In the genomic region with DNA sequence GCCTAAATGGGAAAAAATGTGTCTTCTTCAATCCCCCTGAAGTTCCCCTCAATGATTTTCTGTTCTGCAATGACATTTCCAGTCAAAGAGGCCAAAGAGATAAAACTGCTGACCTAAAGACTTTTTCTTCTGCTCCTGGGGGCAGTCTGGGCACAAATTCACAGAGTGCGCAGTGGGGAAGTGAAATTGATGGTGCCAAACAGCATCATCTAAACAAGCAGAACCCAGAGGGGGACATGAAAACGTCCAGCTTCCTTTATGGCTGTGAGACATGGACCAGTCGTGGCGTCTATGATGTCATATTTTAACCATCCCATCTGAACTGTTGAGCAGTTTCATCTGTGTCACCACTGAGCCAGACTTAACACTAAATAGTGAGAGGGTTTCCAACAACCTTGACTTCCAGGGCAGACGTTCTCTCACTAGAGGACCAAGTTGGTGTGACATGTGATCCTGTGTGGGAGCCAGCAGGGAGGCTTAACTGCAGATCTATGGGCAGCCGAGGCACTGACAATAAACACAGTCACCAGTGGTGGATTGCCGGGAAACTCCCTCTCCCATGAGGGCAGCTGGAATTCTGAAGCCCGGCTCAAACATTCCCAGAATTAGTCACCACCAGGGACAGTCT, we compare ENCODE assay signal across 10 cellular contexts. TPM values are rescaled to one million over a fixed set of nuclear protein-coding genes. Genes with fewer than 3 reads are reported as not detected.
DNase-seq lines count a peak whose midpoint lies in the region; ATAC-seq, FAIRE-seq and TF ChIP-seq lines count a peak whose summit lies in the region.
"Had no signal": no experiment of that assay in that cellular context is flagged by ENCODE, and none has a peak within 500 bp of the region (broad histone marks: within the 10 kb centered on the region; RNA-seq: fewer than 3 reads in every experiment).

No MANE protein-coding gene starts in this region.

- no peak overlapping the region for H3K9ac ChIP-seq in HepG2 (ENCODE audit: insufficient read depth, low read depth, low read length)

- intact Hi-C loops in HepG2 (cut with micrococcal nuclease; ENCODE audit: unreplicated experiment) (no loop called here), dorsolateral prefrontal cortex (cut with DNase I) (no loop called here)

- no peak overlapping the region for H3K27ac ChIP-seq in ACC112 (ENCODE audit: low read depth, low read length)
- no peak overlapping the region for H3K27ac ChIP-seq in HepG2 (ENCODE audit: extremely low read length, insufficient read depth, low read length)
- H3K27ac ChIP-seq in dorsolateral prefrontal cortex = peak overlapping the region in 2 of 59 donors; percentile 38 to 45

- no peaks in the 10 kb centered on the region for H4K20me1 ChIP-seq in HepG2 (ENCODE audit: insufficient read depth, low read length)

- no peak overlapping the region for H3K4me3 ChIP-seq in ACC112 (ENCODE audit: low read depth, low read length)
- no peak overlapping the region for H3K4me3 ChIP-seq in HepG2 (replicated peaks in 1 of 3; ENCODE audit: insufficient read depth in 1 of 3, low read depth in 2 of 3, low read length in 3 of 3)
- no peak overlapping the region for H3K4me3 ChIP-seq in dorsolateral prefrontal cortex

- H2AFZ ChIP-seq in ACC112 (ENCODE audit: low read length, unreplicated experiment) (peak overlapping the region; percentile 6), HepG2 (ENCODE audit: low read length) (no peak overlapping the region)

- no peaks in the 10 kb centered on the region for H3K79me2 ChIP-seq in ACC112 (ENCODE audit: control insufficient read depth, insufficient read depth, low read length, unreplicated experiment)
- H3K79me2 ChIP-seq in HepG2 (ENCODE audit: insufficient read depth, low read length) = no peaks in the 10 kb centered on the region

- ATAC-seq in HepG2 = peak; percentile 63
- no peak for ATAC-seq in HG02759 (IDR thresholded peaks at IDR 0.05; ENCODE audit: unreplicated experiment)

- TF ChIP-seq EP300 in HepG2 (IDR thresholded peaks at IDR 0.05; ENCODE audit: low read depth in 2 of 2, low read length in 2 of 2) (no peak), HepG2 (CRISPR knock-in tag; IDR thresholded peaks at IDR 0.05; ENCODE audit: borderline replicate concordance) (no peak)

- H3K4me2 ChIP-seq in HepG2 (ENCODE audit: low read depth, low read length) = no peak overlapping the region

- BruUV-seq in HepG2 (replicated peaks; lab: Mats Ljungman, UMichigan) = no TSS peak

- H3K4me1 ChIP-seq in ACC112 (ENCODE audit: control insufficient read depth, insufficient read depth, low read length, unreplicated experiment) (peaks cover 9% of the 10 kb centered on the region), HepG2 (ENCODE audit: insufficient read depth, low read length) (peaks cover 21% of the 10 kb centered on the region)

- POLR2A ChIA-PET in HepG2 (lab: Yijun Ruan, JAX) = no interaction called here

- H3K9me3 ChIP-seq in HepG2 (ENCODE audit: low read length) = no peaks in the 10 kb centered on the region

- TF ChIP-seq CTCF in HepG2 (CRISPR knock-in tag; IDR thresholded peaks at IDR 0.05) (no peak), dorsolateral prefrontal cortex (IDR thresholded peaks at IDR 0.05 in 54 of 56, conservative IDR thresholded peaks at IDR 0.05 in 2 of 56; ENCODE audit: low read depth in 1 of 56, partially characterized antibody in 56 of 56) (no peak)

- WGBS in HepG2 (ENCODE audit: low lambda C conversion rate) = 21% methylated on average over 6 of the region's 8 CpGs

- H3K36me3 ChIP-seq in ACC112 (ENCODE audit: insufficient read depth, low read length) = no peaks in the 10 kb centered on the region
- no peaks in the 10 kb centered on the region for H3K36me3 ChIP-seq in HepG2 (replicated peaks in 1 of 2; ENCODE audit: control insufficient read depth in 1 of 2, insufficient read depth in 2 of 2, low read length in 2 of 2)

- CTCF ChIA-PET in HepG2 (lab: Yijun Ruan, JAX; ENCODE audit: low intra/inter-chr PET ratio, low total read pairs) = no interaction called here

- no peak for FAIRE-seq in HepG2 (lab: Jason Lieb, UNC)

- in situ Hi-C loops in HepG2 (cut with HindIII; ENCODE audit: extremely low pct_ligation_motif_present, low pct_unique_long_range_greater_than_20kb) = no loop called here

- no peak for TF ChIP-seq RAD21 in HepG2 (CRISPR knock-in tag; IDR thresholded peaks at IDR 0.05)

- DNase-seq in HK-2 (ENCODE audit: unreplicated experiment) (peak; percentile 38), amniotic epithelial cell (ENCODE audit: low read depth) (peak; percentile 2), HepG2 (ENCODE audit: low spot score) (no peak), NCI-H146 (lab: John Stamatoyannopoulos, UW) (no peak), NCI-H2227 (lab: John Stamatoyannopoulos, UW; ENCODE audit: unreplicated experiment) (no peak), dorsolateral prefrontal cortex (no peak)
- DNase-seq: activated CD4-positive, alpha-beta T cell treated with anti-CD3 and anti-CD28 coated beads, Interleukin-2, amount 50 U/mL, for 48 hours; Karpas-422 had no signal

- H3K27me3 ChIP-seq in ACC112 (ENCODE audit: insufficient read depth, low read length) = peaks cover 45% of the 10 kb centered on the region
- peaks cover 0 to 10% of the 10 kb centered on the region in 2 experiments; a peak in 1 of 5 replicates for H3K27me3 ChIP-seq in HepG2 (ENCODE audit: control insufficient read depth in 1 of 2, insufficient read depth in 2 of 2, low read length in 2 of 2)
- no peaks in the 10 kb centered on the region for H3K27me3 ChIP-seq in dorsolateral prefrontal cortex

- TF ChIP-seq POLR2A in HepG2 (IDR thresholded peaks at IDR 0.05; ENCODE audit: insufficient read depth in 1 of 2, low read depth in 2 of 2, low read length in 2 of 2) = no peak

TF ChIP-seq in HepG2, 621 proteins besides CTCF, POLR2A, EP300 and RAD21:
- TF ChIP-seq MAFK (conservative IDR thresholded peaks at IDR 0.05 in 1 of 2, IDR thresholded peaks at IDR 0.05 in 1 of 2; ENCODE audit: low read length in 2 of 2) (peak; percentile 76 to 87), ATF7 (IDR thresholded peaks at IDR 0.05) (peak; percentile 83), ATF7 (CRISPR knock-in tag; IDR thresholded peaks at IDR 0.05) (no peak), CREB1 (IDR thresholded peaks at IDR 0.05) (peak; percentile 43), CREB1 (CRISPR knock-in tag; IDR thresholded peaks at IDR 0.05) (no peak), MAFF (IDR thresholded peaks at IDR 0.05; ENCODE audit: low read depth, low read length) (peak; percentile 72)
- TF ChIP-seq, protein P1, sequence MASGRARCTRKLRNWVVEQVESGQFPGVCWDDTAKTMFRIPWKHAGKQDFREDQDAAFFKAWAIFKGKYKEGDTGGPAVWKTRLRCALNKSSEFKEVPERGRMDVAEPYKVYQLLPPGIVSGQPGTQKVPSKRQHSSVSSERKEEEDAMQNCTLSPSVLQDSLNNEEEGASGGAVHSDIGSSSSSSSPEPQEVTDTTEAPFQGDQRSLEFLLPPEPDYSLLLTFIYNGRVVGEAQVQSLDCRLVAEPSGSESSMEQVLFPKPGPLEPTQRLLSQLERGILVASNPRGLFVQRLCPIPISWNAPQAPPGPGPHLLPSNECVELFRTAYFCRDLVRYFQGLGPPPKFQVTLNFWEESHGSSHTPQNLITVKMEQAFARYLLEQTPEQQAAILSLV (CRISPR knock-in tag; IDR thresholded peaks at IDR 0.05; ENCODE audit: borderline replicate concordance) = no peak

RNA-seq across cellular contexts. Expression of a gene that starts 12.4 kb away (rescaled TPM):
- total RNA-seq in HepG2 (2016; rRNA removed; fragmentation: Illumina TruSeq; extraction: Trizol) = not detected in 2 replicates
- not detected in 2 replicates for total RNA-seq in HepG2 (2016; cell fraction: cytosol; rRNA removed; fragmentation: Illumina TruSeq; extraction: Trizol; ENCODE audit: low read depth)
- not detected in 2 replicates for total RNA-seq in HepG2 (2016; cell fraction: insoluble cytoplasmic fraction; rRNA removed; fragmentation: Illumina TruSeq; extraction: Trizol)
- not detected in 2 replicates for total RNA-seq in HepG2 (2016; cell fraction: membrane; rRNA removed; fragmentation: Illumina TruSeq; extraction: Trizol)
- not detected in 2 replicates for total RNA-seq in HepG2 (2016; cell fraction: nucleus; rRNA removed; fragmentation: Illumina TruSeq; extraction: Trizol)
- 0.05 TPM in 1 of 2 replicates, not detected in the other for polyA plus RNA-seq in HepG2 (2011; rRNA removed)
- polyA plus RNA-seq in HepG2 (2011; cell fraction: cytosol; rRNA removed) = 0.04 TPM in 1 of 2 replicates, not detected in the other
- polyA plus RNA-seq in HepG2 (2011; cell fraction: nucleus; rRNA removed) = 0.05 and 0.11 TPM in 2 replicates
- 0.89 TPM in 1 of 2 replicates, not detected in the other for polyA plus RNA-seq in HepG2 (2012)
- not detected in 2 replicates for polyA plus RNA-seq in HepG2 (2016; cell fraction: cytosol; fragmentation: Illumina TruSeq; extraction: Trizol; ENCODE audit: low read depth)
- not detected in 2 replicates for polyA plus RNA-seq in HepG2 (2016; cell fraction: insoluble cytoplasmic fraction; fragmentation: Illumina TruSeq; extraction: Trizol; ENCODE audit: low read depth)
- polyA plus RNA-seq in HepG2 (2016; cell fraction: membrane; fragmentation: Illumina TruSeq; extraction: Trizol; ENCODE audit: low read depth) = not detected in 2 replicates
- not detected in 2 replicates for polyA plus RNA-seq in HepG2 (2016; cell fraction: nucleus; fragmentation: Illumina TruSeq; extraction: Trizol; ENCODE audit: insufficient read depth, low read depth)
- not detected in 2 replicates for polyA minus RNA-seq in HepG2 (2011; rRNA and poly(A)+ RNA removed; ENCODE audit: low replicate concordance)
- polyA minus RNA-seq in HepG2 (2011; cell fraction: cytosol; rRNA and poly(A)+ RNA removed) = not detected in 2 replicates
- polyA minus RNA-seq in HepG2 (2011; cell fraction: nucleus; rRNA and poly(A)+ RNA removed) = 0.13 and 0.37 TPM in 2 replicates
- 1 to 10 TPM in 32 of 120 experiments, under 1 TPM in 78, not detected in 10; 0.21 to 2.1 (median 0.72) TPM for total RNA-seq in dorsolateral prefrontal cortex

Comparison
In these comparisons a context has a peak if more than half of its experiments do, and no peak if none do; other contexts are left out.
1. DNase-seq: peak in HK-2 (single experiment) and amniotic epithelial cell (single experiment); none in HepG2 (single experiment), NCI-H146 (single experiment), NCI-H2227 (single experiment) and dorsolateral prefrontal cortex (0 of 10).